Comparison of ENCODE assay signal across 1 cellular context in the genomic region with DNA sequence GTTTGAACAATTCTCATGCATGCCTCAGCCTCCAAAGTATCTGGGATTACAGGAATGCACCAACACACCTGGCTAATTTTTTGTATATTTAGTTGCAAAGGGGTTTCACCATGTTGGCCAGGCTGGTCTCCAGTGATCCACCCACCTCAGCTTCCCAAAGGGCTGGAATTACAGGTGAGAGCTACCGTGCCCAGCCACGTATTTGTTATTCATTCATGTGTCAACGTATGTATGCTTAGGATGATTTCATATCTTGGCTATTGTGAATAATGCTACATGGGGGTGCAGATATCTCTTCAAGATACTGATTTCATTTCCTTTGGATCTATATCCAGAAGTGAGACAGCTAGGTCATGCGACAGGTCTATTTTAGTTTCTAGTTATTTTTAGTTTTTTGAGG.
TF ChIP-seq lines count a peak whose summit lies in the region.

No MANE protein-coding gene starts in this region.

TF ChIP-seq in IMR-90, 13 proteins besides CTCF, POLR2A, EP300 and RAD21 (continued from another document):
- TF ChIP-seq, protein P1, sequence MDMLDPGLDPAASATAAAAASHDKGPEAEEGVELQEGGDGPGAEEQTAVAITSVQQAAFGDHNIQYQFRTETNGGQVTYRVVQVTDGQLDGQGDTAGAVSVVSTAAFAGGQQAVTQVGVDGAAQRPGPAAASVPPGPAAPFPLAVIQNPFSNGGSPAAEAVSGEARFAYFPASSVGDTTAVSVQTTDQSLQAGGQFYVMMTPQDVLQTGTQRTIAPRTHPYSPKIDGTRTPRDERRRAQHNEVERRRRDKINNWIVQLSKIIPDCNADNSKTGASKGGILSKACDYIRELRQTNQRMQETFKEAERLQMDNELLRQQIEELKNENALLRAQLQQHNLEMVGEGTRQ (IDR thresholded peaks at IDR 0.05; ENCODE audit: low read depth, low read length): no peak
- TF ChIP-seq MXI1 (IDR thresholded peaks at IDR 0.05; ENCODE audit: borderline replicate concordance, low read depth, low read length): no peak
